Comparison of ENCODE assay signal across 8 cellular contexts in the genomic region with DNA sequence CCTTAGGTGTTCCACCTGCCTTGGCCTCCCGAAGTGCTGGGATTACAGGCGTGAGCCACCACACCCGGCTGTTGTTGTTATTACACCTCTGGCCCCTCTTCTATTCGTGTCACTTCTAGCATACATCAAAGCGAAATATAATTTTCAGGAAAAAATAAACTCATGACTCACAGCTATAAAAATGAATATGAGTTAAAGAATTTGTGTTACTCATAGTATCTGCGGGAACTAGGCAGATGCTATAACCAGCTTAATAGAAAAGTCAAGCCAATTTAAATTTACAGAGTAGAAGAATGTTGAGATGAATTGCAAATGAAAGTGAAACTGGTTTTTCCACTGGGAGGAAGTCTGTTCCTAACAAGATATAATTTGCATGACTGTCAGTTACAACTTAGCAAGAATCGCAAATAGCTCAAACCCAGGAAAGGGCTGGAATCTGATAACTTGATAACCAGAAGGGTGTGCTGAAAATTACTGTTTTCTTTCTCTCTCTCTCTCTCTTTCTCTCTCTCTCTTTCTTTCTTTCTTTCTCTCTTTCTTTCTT. TPM values are rescaled to one million over a fixed set of nuclear protein-coding genes. Genes with fewer than 3 reads are reported as not detected.
A peak's percentile ranks its signal among the peaks of the same experiment; 100 is the strongest.
DNase-seq lines count a peak whose midpoint lies in the region; ATAC-seq, FAIRE-seq and TF ChIP-seq lines count a peak whose summit lies in the region.

No MANE protein-coding gene starts in this region.

- H3K9me3 ChIP-seq in BLaER1 (peaks cover 30% of the 10 kb centered on the region), keratinocyte (ENCODE audit: control insufficient read depth, low read depth, low read length) (no peaks in the 10 kb centered on the region), adrenal gland (replicated peaks in 1 of 3) (no peaks in the 10 kb centered on the region)

- H4K20me1 ChIP-seq in BLaER1 (no peaks in the 10 kb centered on the region), keratinocyte (ENCODE audit: control insufficient read depth, extremely low read depth, insufficient read depth, low read length) (no peaks in the 10 kb centered on the region)

- dilution Hi-C loops in keratinocyte (cut with MboI; ENCODE audit: extremely low pct_ligation_motif_present, low sequenced_read_pairs), result no loop called here

- TF ChIP-seq CTCF in keratinocyte (optimal IDR thresholded peaks at IDR 0.05 in 1 of 3, IDR thresholded peaks at IDR 0.05 in 1 of 3, conservative IDR thresholded peaks at IDR 0.05 in 1 of 3; ENCODE audit: extremely low read depth in 1 of 3, insufficient read depth in 2 of 3, low read length in 3 of 3), result no peak
- no peak for TF ChIP-seq CTCF in adrenal gland (IDR thresholded peaks at IDR 0.05)

- H3K27ac ChIP-seq in BLaER1, result peak overlapping the region; percentile 77
- no peak overlapping the region for H3K27ac ChIP-seq in keratinocyte (ENCODE audit: control insufficient read depth, insufficient read depth, low read length)
- peak overlapping the region in 1 of 5 donors; percentile 26 for H3K27ac ChIP-seq in adrenal gland

- H3K4me3 ChIP-seq in BLaER1, result peak overlapping the region; percentile 50
- peak overlapping the region in 2 of 3 experiments; percentile 18 to 48 for H3K4me3 ChIP-seq in keratinocyte (ENCODE audit: control insufficient read depth in 2 of 3, extremely low read depth in 1 of 3, insufficient read depth in 2 of 3, low read depth in 1 of 3, low read length in 3 of 3)
- H3K4me3 ChIP-seq in adrenal gland, result peak overlapping the region in 1 of 4 donors; percentile 35

- no peak for FAIRE-seq in keratinocyte (lab: Jason Lieb, UNC)

- H3K4me2 ChIP-seq in BLaER1 (peak overlapping the region; percentile 72), keratinocyte (ENCODE audit: control insufficient read depth, extremely low read depth, insufficient read depth, low read depth, low read length) (peak overlapping the region; percentile 41)

- H3K9ac ChIP-seq in BLaER1 (peak overlapping the region; percentile 46; the same call in 1 of the 2 replicates), keratinocyte (ENCODE audit: control insufficient read depth, extremely low read depth, insufficient read depth, low read length) (no peak overlapping the region)

- intact Hi-C loops in adrenal gland (cut with DNase I), result no loop called here

- H3K36me3 ChIP-seq in BLaER1, result 0 out of 2 replicates have a peak, but pooled peaks cover 4% of the 10 kb centered on the region
- no peaks in the 10 kb centered on the region for H3K36me3 ChIP-seq in keratinocyte (ENCODE audit: control insufficient read depth in 2 of 2, extremely low read depth in 1 of 2, insufficient read depth in 2 of 2, low read length in 2 of 2)
- H3K36me3 ChIP-seq in adrenal gland (replicated peaks in 1 of 2), result no peaks in the 10 kb centered on the region

- ATAC-seq in HG03520 (IDR thresholded peaks at IDR 0.05; ENCODE audit: unreplicated experiment) (no peak), GM21526 (IDR thresholded peaks at IDR 0.05; ENCODE audit: low FRiP score, unreplicated experiment) (no peak), HG02623 (IDR thresholded peaks at IDR 0.05; ENCODE audit: unreplicated experiment) (no peak)

- 27 to 39% (median 32%) methylated on average over 7 of the region's 7 CpGs for whole genome bisulfite sequencing in adrenal gland, 4 donors

- H3K4me1 ChIP-seq in BLaER1, result peaks cover 26% of the 10 kb centered on the region
- no peaks in the 10 kb centered on the region for H3K4me1 ChIP-seq in keratinocyte (ENCODE audit: control insufficient read depth, extremely low read depth, insufficient read depth, low read length)
- H3K4me1 ChIP-seq in adrenal gland (replicated peaks in 1 of 2), result no peaks in the 10 kb centered on the region

- H3K27me3 ChIP-seq in BLaER1, result no peaks in the 10 kb centered on the region
- H3K27me3 ChIP-seq in keratinocyte (ENCODE audit: control insufficient read depth, extremely low read depth, insufficient read depth, low read length), result no peaks in the 10 kb centered on the region
- no peaks in the 10 kb centered on the region for H3K27me3 ChIP-seq in adrenal gland

- H3K79me2 ChIP-seq in keratinocyte (ENCODE audit: control insufficient read depth, insufficient read depth, low read length), result no peaks in the 10 kb centered on the region

- DNase-seq in HPDE6-E6E7 (ENCODE audit: extremely low spot score), result peak; percentile 54
- peak; percentile 36 for DNase-seq in activated CD4-positive, CD25-positive, alpha-beta regulatory T cell treated with anti-CD3 and anti-CD28 coated beads, Interleukin-2, amount 50 U/mL, for 72 hours
- DNase-seq in keratinocyte (ENCODE audit: low read depth, low spot score), result no peak
- no peak for DNase-seq in adrenal gland

- no peak overlapping the region for H2AFZ ChIP-seq in keratinocyte (ENCODE audit: control insufficient read depth, low read length)

- H3K9me1 ChIP-seq in keratinocyte (ENCODE audit: control insufficient read depth, extremely low read depth, insufficient read depth, low read length), result no peaks in the 10 kb centered on the region

- no peak for TF ChIP-seq POLR2A in adrenal gland (IDR thresholded peaks at IDR 0.05)

RNA-seq across cellular contexts. Expression of a gene that starts 11.2 kb away (rescaled TPM):
- polyA plus RNA-seq in keratinocyte (0.08 to 0.21 TPM (median 0.18 TPM) in 3 replicates), adrenal gland (under 1 TPM in 1 of 3 donors, not detected in 2; 0.20 TPM)
- not detected for polyA plus RNA-seq in keratinocyte (2011; ENCODE audit: low read depth)
- 0.09 and 0.22 TPM in 2 replicates for polyA plus RNA-seq in keratinocyte (2011; cell fraction: cytosol; rRNA removed)
- polyA plus RNA-seq in keratinocyte (2011; cell fraction: nucleus; rRNA removed), result 0.34 TPM in 1 of 2 replicates, not detected in the other
- 0.21 TPM in 1 of 2 replicates, not detected in the other for polyA plus RNA-seq in keratinocyte (2012; ENCODE audit: low replicate concordance)
- polyA minus RNA-seq in keratinocyte, result 0.22 TPM in 1 of 3 replicates, not detected in the others
- not detected for polyA minus RNA-seq in keratinocyte (2011; cell fraction: cytosol; rRNA and poly(A)+ RNA removed)
- polyA minus RNA-seq in keratinocyte (2011; cell fraction: nucleus; rRNA and poly(A)+ RNA removed), result not detected in 2 replicates
- total RNA-seq in adrenal gland, result 1 to 10 TPM in 2 of 8 donors, not detected in 6; 1.1 to 2.5 TPM

RNA-seq across cellular contexts. Expression of a gene that starts 13.5 kb away (rescaled TPM):
- polyA plus RNA-seq in keratinocyte (not detected in 3 replicates), adrenal gland (not detected)
- polyA plus RNA-seq in keratinocyte (2011; ENCODE audit: low read depth), result not detected
- not detected in 2 replicates for polyA plus RNA-seq in keratinocyte (2011; cell fraction: cytosol; rRNA removed)
- not detected in 2 replicates for polyA plus RNA-seq in keratinocyte (2011; cell fraction: nucleus; rRNA removed)
- polyA plus RNA-seq in keratinocyte (2012; ENCODE audit: low replicate concordance), result not detected in 2 replicates
- polyA minus RNA-seq in keratinocyte, result 0.20 TPM in 1 of 3 replicates, not detected in the others
- polyA minus RNA-seq in keratinocyte (2011; cell fraction: cytosol; rRNA and poly(A)+ RNA removed), result not detected
- polyA minus RNA-seq in keratinocyte (2011; cell fraction: nucleus; rRNA and poly(A)+ RNA removed), result not detected in 2 replicates
- not detected for total RNA-seq in adrenal gland

RNA-seq across cellular contexts. Expression of a gene that starts 18.1 kb away (rescaled TPM):
- polyA plus RNA-seq in keratinocyte (not detected in 3 replicates), adrenal gland (not detected)
- not detected for polyA plus RNA-seq in keratinocyte (2011; ENCODE audit: low read depth)
- polyA plus RNA-seq in keratinocyte (2011; cell fraction: cytosol; rRNA removed), result not detected in 2 replicates
- polyA plus RNA-seq in keratinocyte (2011; cell fraction: nucleus; rRNA removed), result not detected in 2 replicates
- not detected in 2 replicates for polyA plus RNA-seq in keratinocyte (2012; ENCODE audit: low replicate concordance)
- polyA minus RNA-seq in keratinocyte, result not detected in 3 replicates
- not detected for polyA minus RNA-seq in keratinocyte (2011; cell fraction: cytosol; rRNA and poly(A)+ RNA removed)
- not detected in 2 replicates for polyA minus RNA-seq in keratinocyte (2011; cell fraction: nucleus; rRNA and poly(A)+ RNA removed)
- total RNA-seq in adrenal gland, result not detected

RNA-seq across cellular contexts. Expression of a gene that starts 42.1 kb away (rescaled TPM):
- polyA plus RNA-seq in keratinocyte (not detected in 3 replicates), adrenal gland (not detected)
- not detected for polyA plus RNA-seq in keratinocyte (2011; ENCODE audit: low read depth)
- polyA plus RNA-seq in keratinocyte (2011; cell fraction: cytosol; rRNA removed), result not detected in 2 replicates
- polyA plus RNA-seq in keratinocyte (2011; cell fraction: nucleus; rRNA removed), result 0.17 TPM in 1 of 2 replicates, not detected in the other
- not detected in 2 replicates for polyA plus RNA-seq in keratinocyte (2012; ENCODE audit: low replicate concordance)
- polyA minus RNA-seq in keratinocyte, result 0.33 to 1.9 TPM in 2 of 3 replicates, not detected in the other
- not detected for polyA minus RNA-seq in keratinocyte (2011; cell fraction: cytosol; rRNA and poly(A)+ RNA removed)
- polyA minus RNA-seq in keratinocyte (2011; cell fraction: nucleus; rRNA and poly(A)+ RNA removed), result 1.2 TPM in 1 of 2 replicates, not detected in the other
- not detected for total RNA-seq in adrenal gland

RNA-seq across cellular contexts. Expression of a gene that starts 49.6 kb away (rescaled TPM):
- polyA plus RNA-seq in keratinocyte, result 0.09 to 0.29 TPM (median 0.14 TPM) in 3 replicates
- polyA plus RNA-seq in keratinocyte (2011; ENCODE audit: low read depth), result not detected
- 0.12 and 0.17 TPM in 2 replicates for polyA plus RNA-seq in keratinocyte (2011; cell fraction: cytosol; rRNA removed)
- 0.16 and 0.18 TPM in 2 replicates for polyA plus RNA-seq in keratinocyte (2011; cell fraction: nucleus; rRNA removed)
- 0.37 TPM in 1 of 2 replicates, not detected in the other for polyA plus RNA-seq in keratinocyte (2012; ENCODE audit: low replicate concordance)
- not detected in 3 replicates for polyA minus RNA-seq in keratinocyte
- polyA minus RNA-seq in keratinocyte (2011; cell fraction: cytosol; rRNA and poly(A)+ RNA removed), result not detected
- not detected in 2 replicates for polyA minus RNA-seq in keratinocyte (2011; cell fraction: nucleus; rRNA and poly(A)+ RNA removed)
- total RNA-seq in adrenal gland, result 1 to 10 TPM in 1 of 8 donors, under 1 TPM in 6, not detected in 1; 0.49 to 8.0 (median 0.61) TPM
- polyA plus RNA-seq in adrenal gland, result under 1 TPM; 0.08 to 0.40 (median 0.10) TPM

Comparison
In these comparisons a context has a peak if more than half of its experiments do, and no peak if none do; other contexts are left out.
1. DNase-seq: peak in HPDE6-E6E7 (single experiment) and activated CD4-positive, CD25-positive, alpha-beta regulatory T cell treated with anti-CD3 and anti-CD28 coated beads, Interleukin-2, amount 50 U/mL, for 72 hours (single experiment); none in keratinocyte (single experiment) and adrenal gland (0 of 7).